Comparison of ENCODE assay signal across 2 cellular contexts in genomic region chr1:65416767-65417166, GRCh38.
TF ChIP-seq lines count a peak whose summit lies in the region.

No MANE protein-coding gene starts in this region.

TF ChIP-seq in HepG2, 621 proteins besides CTCF, POLR2A, EP300 and RAD21:
- TF ChIP-seq ZNF841 (CRISPR knock-in tag; IDR thresholded peaks at IDR 0.05; ENCODE audit: borderline replicate concordance) (no peak), ZNF17 (CRISPR knock-in tag; IDR thresholded peaks at IDR 0.05) (no peak), GRHL1 (CRISPR knock-in tag; conservative IDR thresholded peaks at IDR 0.05) (no peak), RFX5 (IDR thresholded peaks at IDR 0.05; ENCODE audit: low read depth, low read length) (no peak), CEBPB (IDR thresholded peaks at IDR 0.05; ENCODE audit: borderline replicate concordance, low read depth, low read length) (peak; percentile 24; the same call in 1 of the 2 replicates)

TF ChIP-seq in K562, 482 proteins besides CTCF, POLR2A, EP300 and RAD21:
- peak; percentile 67; the same call in 1 of the 2 replicates for TF ChIP-seq ATF4 (CRISPR knock-in tag; IDR thresholded peaks at IDR 0.05)
- TF ChIP-seq CEBPG (CRISPR knock-in tag; IDR thresholded peaks at IDR 0.05) = peak; percentile 67
- TF ChIP-seq CEBPG (tag; conservative IDR thresholded peaks at IDR 0.05 in 1 of 2, IDR thresholded peaks at IDR 0.05 in 1 of 2) = peak; percentile 76 to 86
- TF ChIP-seq ZNF445 (CRISPR knock-in tag; IDR thresholded peaks at IDR 0.05; ENCODE audit: low read depth) = no peak
- TF ChIP-seq CEBPB (tag; IDR thresholded peaks at IDR 0.05) = peak; percentile 56
- 0 out of 2 replicates have a peak, but pooled peaks have one; percentile 31 for TF ChIP-seq ZSCAN32 (CRISPR knock-in tag; IDR thresholded peaks at IDR 0.05)
- TF ChIP-seq CREB5 (CRISPR knock-in tag; IDR thresholded peaks at IDR 0.05) = no peak
- no peak for TF ChIP-seq MYC (IDR thresholded peaks at IDR 0.05; ENCODE audit: low read depth, low read length)
- TF ChIP-seq MYC (CRISPR knock-in tag; IDR thresholded peaks at IDR 0.05; ENCODE audit: borderline replicate concordance, low read depth) = no peak
- TF ChIP-seq KDM4B (IDR thresholded peaks at IDR 0.05; ENCODE audit: borderline replicate concordance in 2 of 2, low read depth in 1 of 2) = no peak
- 0 out of 2 replicates have a peak, but pooled peaks have one; percentile 45 for TF ChIP-seq POLR2H (tag; IDR thresholded peaks at IDR 0.05; ENCODE audit: low read depth)
- peak; percentile 87 for TF ChIP-seq ATF3 (IDR thresholded peaks at IDR 0.05)
- TF ChIP-seq ATF3 (CRISPR knock-in tag; conservative IDR thresholded peaks at IDR 0.05) = no peak
